In genomic region chr9:110809038-110809595, GRCh38 we compare ENCODE assay signal across 13 cellular contexts.
DNase-seq lines count a peak whose midpoint lies in the region; ATAC-seq lines count a peak whose summit lies in the region.
"Had no signal": no experiment of that assay in that cellular context is flagged by ENCODE, and none has a peak within 500 bp of the region (broad histone marks: within the 10 kb centered on the region; RNA-seq: fewer than 3 reads in every experiment).

No MANE protein-coding gene starts in this region.

- ATAC-seq in GM18517 (IDR thresholded peaks at IDR 0.05; ENCODE audit: unreplicated experiment) (peak; percentile 49), GM21381 (IDR thresholded peaks at IDR 0.05; ENCODE audit: unreplicated experiment) (peak; percentile 30), HG02970 (IDR thresholded peaks at IDR 0.05; ENCODE audit: low FRiP score, unreplicated experiment) (peak; percentile 47), HG03521 (IDR thresholded peaks at IDR 0.05; ENCODE audit: unreplicated experiment) (peak; percentile 45)
- ATAC-seq: effector memory CD8-positive, alpha-beta T cell; lower lobe of right lung had no signal

- DNase-seq in HuH-7.5 (ENCODE audit: low spot score) = no peak
- no peak for DNase-seq in dermis blood vessel endothelial cell
- no peak for DNase-seq in NCI-H1092 (lab: John Stamatoyannopoulos, UW)
- DNase-seq in stimulated activated CD4-positive, alpha-beta T cell treated with anti-CD3 and anti-CD28 coated beads, Interleukin-1b, Interleukin-23, amount 100 ng/mL, for 48 hours = no peak
- DNase-seq: activated CD4-positive, CD25-positive, alpha-beta regulatory T cell; effector memory CD8-positive, alpha-beta T cell; lower lobe of right lung; NCI-H1417 treated with DMSO at 0.1 percent for 48 hours; SK-N-SH had no signal
